Comparison of ENCODE assay signal across 1 cellular context in the genomic region with DNA sequence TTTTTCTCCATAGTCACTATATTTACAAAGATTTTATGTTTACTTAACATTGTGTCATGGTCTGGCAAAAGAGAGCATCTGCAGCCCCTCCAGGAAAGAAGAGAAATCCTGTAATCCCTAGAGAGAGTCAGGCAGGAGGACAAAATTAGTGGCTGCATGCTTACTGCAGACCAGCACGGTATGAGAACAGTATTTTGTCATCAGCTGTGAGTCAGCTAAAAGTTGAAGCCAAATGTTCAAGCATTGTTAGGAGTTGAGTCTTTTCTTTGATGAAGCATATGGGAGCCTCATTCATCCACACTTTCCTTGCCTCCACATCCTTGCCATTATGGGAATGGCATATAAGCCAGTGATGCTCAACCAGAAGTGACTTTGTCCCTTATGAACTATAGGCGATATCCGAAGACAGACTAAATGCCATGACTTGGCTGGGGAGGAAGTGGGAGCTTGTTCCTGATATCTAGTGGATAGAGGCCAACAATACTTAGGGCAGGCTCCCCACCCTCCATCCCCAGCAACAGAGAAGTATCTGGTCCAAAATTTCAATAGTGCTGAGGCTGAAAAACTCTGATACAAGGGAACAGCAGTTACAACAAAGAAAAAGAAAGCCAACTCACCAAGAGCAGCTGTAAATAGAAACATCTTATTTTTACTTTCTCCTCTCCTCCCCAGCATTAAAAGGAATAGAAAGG.
TF ChIP-seq lines count a peak whose summit lies in the region.

No MANE protein-coding gene starts in this region.

TF ChIP-seq in SK-N-SH treated with all-trans-retinoic acid at 6 μM for 48 hours, 23 proteins besides CTCF, POLR2A, EP300 and RAD21 (continued from another document):
- TF ChIP-seq TSHZ2 (CRISPR knock-in tag; IDR thresholded peaks at IDR 0.05) (no peak), TCF4 (CRISPR knock-in tag; IDR thresholded peaks at IDR 0.05; ENCODE audit: borderline replicate concordance) (no peak), ESRRG (CRISPR knock-in tag; IDR thresholded peaks at IDR 0.05) (no peak), RARB (CRISPR knock-in tag; IDR thresholded peaks at IDR 0.05) (no peak)
- TF ChIP-seq, protein P1, sequence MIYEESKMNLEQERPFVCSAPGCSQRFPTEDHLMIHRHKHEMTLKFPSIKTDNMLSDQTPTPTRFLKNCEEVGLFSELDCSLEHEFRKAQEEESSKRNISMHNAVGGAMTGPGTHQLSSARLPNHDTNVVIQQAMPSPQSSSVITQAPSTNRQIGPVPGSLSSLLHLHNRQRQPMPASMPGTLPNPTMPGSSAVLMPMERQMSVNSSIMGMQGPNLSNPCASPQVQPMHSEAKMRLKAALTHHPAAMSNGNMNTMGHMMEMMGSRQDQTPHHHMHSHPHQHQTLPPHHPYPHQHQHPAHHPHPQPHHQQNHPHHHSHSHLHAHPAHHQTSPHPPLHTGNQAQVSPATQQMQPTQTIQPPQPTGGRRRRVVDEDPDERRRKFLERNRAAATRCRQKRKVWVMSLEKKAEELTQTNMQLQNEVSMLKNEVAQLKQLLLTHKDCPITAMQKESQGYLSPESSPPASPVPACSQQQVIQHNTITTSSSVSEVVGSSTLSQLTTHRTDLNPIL (CRISPR knock-in tag; IDR thresholded peaks at IDR 0.05; ENCODE audit: low read depth) = no peak
